ENCODE assay signal across 34 cellular contexts in genomic region chr1:61376151-61376550, GRCh38.
A peak's percentile ranks its signal among the peaks of the same experiment; 100 is the strongest.
DNase-seq lines count a peak whose midpoint lies in the region; ATAC-seq and TF ChIP-seq lines count a peak whose summit lies in the region.
"Had no signal": no experiment of that assay in that cellular context is flagged by ENCODE, and none has a peak within 500 bp of the region (broad histone marks: within the 10 kb centered on the region; RNA-seq: fewer than 3 reads in every experiment).

No MANE protein-coding gene starts in this region.

- H3K9me3 Mint-ChIP-seq in mesothelial cell of epicardium (no peaks in the 10 kb centered on the region), nephron (no peaks in the 10 kb centered on the region), WTC11 (no peaks in the 10 kb centered on the region)
- H3K9me3 Mint-ChIP-seq: CD14-positive monocyte; CD4-positive, alpha-beta memory T cell; CD4-positive, alpha-beta T cell; CD8-positive, alpha-beta memory T cell; CD8-positive, alpha-beta T cell had no signal

- no peaks in the 10 kb centered on the region for H3K27me3 Mint-ChIP-seq in mesothelial cell of epicardium (ENCODE audit: low read depth)
- H3K27me3 Mint-ChIP-seq in nephron (ENCODE audit: low read depth) = no peaks in the 10 kb centered on the region
- H3K27me3 Mint-ChIP-seq in WTC11 (ENCODE audit: low read depth) = no peaks in the 10 kb centered on the region
- H3K27me3 Mint-ChIP-seq: B cell; CD4-positive, alpha-beta memory T cell; CD4-positive, alpha-beta T cell; CD8-positive, alpha-beta memory T cell had no signal

- H3K36me3 Mint-ChIP-seq in mesothelial cell of epicardium (peaks cover 2% of the 10 kb centered on the region), nephron (ENCODE audit: low read depth) (peaks cover 4% of the 10 kb centered on the region), WTC11 (no peaks in the 10 kb centered on the region)
- H3K36me3 Mint-ChIP-seq: CD4-positive, CD25-positive, alpha-beta regulatory T cell; CD8-positive, alpha-beta T cell had no signal

- no peaks in the 10 kb centered on the region for H3K36me3 ChIP-seq in left ventricle myocardium inferior
- no peaks in the 10 kb centered on the region for H3K36me3 ChIP-seq in HEK293 (ENCODE audit: control insufficient read depth in 2 of 2, insufficient read depth in 1 of 2, low read length in 2 of 2)
- H3K36me3 ChIP-seq: BE2C; BLaER1; BLaER1 treated with 17β-estradiol and CSF1 and Interleukin-3, amounts not matched to agents 10 nM and 100 nM had no signal

- no peak for TF ChIP-seq CTCF in left ventricle myocardium inferior (IDR thresholded peaks at IDR 0.05; ENCODE audit: borderline replicate concordance)
- no peak for TF ChIP-seq CTCF in HEK293 (tag by site-specific recombination; IDR thresholded peaks at IDR 0.05)
- no peak for TF ChIP-seq CTCF in mesothelial cell of epicardium (IDR thresholded peaks at IDR 0.05; ENCODE audit: unreplicated experiment)
- no peak for TF ChIP-seq CTCF in nephron (IDR thresholded peaks at IDR 0.05; ENCODE audit: unreplicated experiment in 3 of 3)
- TF ChIP-seq CTCF in WTC11 (IDR thresholded peaks at IDR 0.05) = no peak

- H3K27ac ChIP-seq in left ventricle myocardium inferior (replicated peaks) (peak overlapping the region; percentile 77), HEK293 (ENCODE audit: extremely low read depth, low read depth, low read length) (no peak overlapping the region)
- H3K27ac ChIP-seq: 22Rv1; A549; BLaER1; BLaER1 treated with 17β-estradiol and CSF1 and Interleukin-3, amounts not matched to agents 10 nM and 100 nM; C4-2B had no signal

- DNase-seq in left ventricle myocardium inferior (no peak), left cardiac atrium (no peak), mesothelial cell of epicardium (ENCODE audit: low spot score in 2 of 2, unreplicated experiment in 2 of 2) (no peak), NCI-H446 treated with DMSO at 0.1 percent for 48 hours (lab: John Stamatoyannopoulos, UW) (no peak), WTC11 (ENCODE audit: low spot score) (no peak)
- DNase-seq: 8988T; ACHN; AML-193; BE2C; C1 segment of cervical spinal cord; Caco-2; Calu3; CD4-positive, alpha-beta memory T cell; CD4-positive, alpha-beta T cell; CD4-positive, CD25-positive, alpha-beta regulatory T cell; CD8-positive, alpha-beta memory T cell; CD8-positive, alpha-beta T cell; COR-L47; DMS 273 treated with DMSO at 0.1 percent for 48 hours; DMS153; DMS53; DMS79; DMS79 treated with DMSO at 0.1 percent for 48 hours; DND-41 had no signal

- no peaks in the 10 kb centered on the region for H3K27me3 ChIP-seq in left ventricle myocardium inferior (ENCODE audit: low read depth)
- H3K27me3 ChIP-seq: BE2C; BLaER1; BLaER1 treated with 17β-estradiol and CSF1 and Interleukin-3, amounts not matched to agents 10 nM and 100 nM had no signal

- H3K4me1 Mint-ChIP-seq in mesothelial cell of epicardium = peaks cover 69% of the 10 kb centered on the region
- H3K4me1 Mint-ChIP-seq in nephron = peaks cover 46% of the 10 kb centered on the region
- no peaks in the 10 kb centered on the region for H3K4me1 Mint-ChIP-seq in WTC11
- H3K4me1 Mint-ChIP-seq: B cell; CD4-positive, alpha-beta memory T cell; CD4-positive, CD25-positive, alpha-beta regulatory T cell; CD8-positive, alpha-beta memory T cell had no signal

- ATAC-seq in left cardiac atrium = no peak
- no peak for ATAC-seq in HG03108 (IDR thresholded peaks at IDR 0.05; ENCODE audit: unreplicated experiment)
- no peak for ATAC-seq in WTC11
- ATAC-seq: A549; CD8-positive, alpha-beta T cell had no signal

- CTCF ChIA-PET in HEK293 (lab: Yijun Ruan, JAX) = interaction anchor here (0.7 kb wide), 1 partner anchor 37 kb away, joined by 3 read pairs; no protein-coding TSS in a partner anchor
- CTCF ChIA-PET in WTC11 (lab: Charles Lee) = no interaction called here

- POLR2A ChIA-PET in HEK293 (lab: Yijun Ruan, JAX) = no interaction called here
- POLR2A ChIA-PET in WTC11 (lab: Charles Lee) = no interaction called here

- H3K4me3 ChIP-seq in left ventricle myocardium inferior = no peak overlapping the region
- H3K4me3 ChIP-seq in HEK293 (ENCODE audit: low read depth, low read length) = no peak overlapping the region
- H3K4me3 ChIP-seq: A549; BLaER1; BLaER1 treated with 17β-estradiol and CSF1 and Interleukin-3, amounts not matched to agents 10 nM and 100 nM had no signal

- H3K4me3 Mint-ChIP-seq in mesothelial cell of epicardium (no peak overlapping the region), nephron (no peak overlapping the region), WTC11 (no peak overlapping the region)
- H3K4me3 Mint-ChIP-seq: B cell; CD14-positive monocyte; CD4-positive, alpha-beta memory T cell; CD4-positive, alpha-beta T cell; CD4-positive, CD25-positive, alpha-beta regulatory T cell; CD8-positive, alpha-beta memory T cell; CD8-positive, alpha-beta T cell had no signal

- no peaks in the 10 kb centered on the region for H3K9me3 ChIP-seq in left ventricle myocardium inferior (replicated peaks)
- H3K9me3 ChIP-seq in HEK293 (ENCODE audit: control insufficient read depth, insufficient read depth, low read depth, low read length) = no peaks in the 10 kb centered on the region
- H3K9me3 ChIP-seq: A549; BE2C; BLaER1; BLaER1 treated with 17β-estradiol and CSF1 and Interleukin-3, amounts not matched to agents 10 nM and 100 nM; Caco-2 had no signal

- intact Hi-C loops in left ventricle myocardium inferior (cut with micrococcal nuclease) = no loop called here
- intact Hi-C loops in left cardiac atrium (cut with DNase I) = no loop called here

- H3K4me1 ChIP-seq in left ventricle myocardium inferior = peaks cover 64% of the 10 kb centered on the region
- H3K4me1 ChIP-seq in HEK293 (ENCODE audit: control insufficient read depth, insufficient read depth, low read length) = no peaks in the 10 kb centered on the region
- H3K4me1 ChIP-seq: BE2C; BLaER1; BLaER1 treated with 17β-estradiol and CSF1 and Interleukin-3, amounts not matched to agents 10 nM and 100 nM; Caco-2 had no signal

- H3K27ac Mint-ChIP-seq in mesothelial cell of epicardium = peak overlapping the region; percentile 27
- peak overlapping the region in 2 of 3 experiments; percentile 17 to 21 for H3K27ac Mint-ChIP-seq in nephron
- no peak overlapping the region for H3K27ac Mint-ChIP-seq in WTC11
- H3K27ac Mint-ChIP-seq: B cell; CD14-positive monocyte; CD4-positive, alpha-beta memory T cell; CD4-positive, alpha-beta T cell; CD4-positive, CD25-positive, alpha-beta regulatory T cell; CD8-positive, alpha-beta memory T cell; CD8-positive, alpha-beta T cell had no signal

TF ChIP-seq in HEK293, 187 proteins besides CTCF, POLR2A, EP300 and RAD21:
- TF ChIP-seq ZNF561 (tag by site-specific recombination; IDR thresholded peaks at IDR 0.05; ENCODE audit: borderline replicate concordance) (no peak), ZIC2 (tag by site-specific recombination; IDR thresholded peaks at IDR 0.05) (no peak), SCRT1 (tag by site-specific recombination; IDR thresholded peaks at IDR 0.05; ENCODE audit: borderline replicate concordance) (peak; percentile 61; the same call in 1 of the 2 replicates), ZNF19 (tag by site-specific recombination; IDR thresholded peaks at IDR 0.05; ENCODE audit: low read depth) (no peak), ZNF121 (tag by site-specific recombination; IDR thresholded peaks at IDR 0.05) (no peak), SCRT2 (tag by site-specific recombination; IDR thresholded peaks at IDR 0.05) (0 out of 2 replicates have a peak, but pooled peaks have one; percentile 55), ZNF660 (tag by site-specific recombination; IDR thresholded peaks at IDR 0.05) (no peak), ZNF26 (tag by site-specific recombination; IDR thresholded peaks at IDR 0.05) (no peak)

TF ChIP-seq in WTC11, 78 proteins besides CTCF, POLR2A, EP300 and RAD21 (continues in another document):
- TF ChIP-seq ZBTB21 (CRISPR knock-in tag; IDR thresholded peaks at IDR 0.05; ENCODE audit: borderline replicate concordance) (no peak), FOXP1 (CRISPR knock-in tag; IDR thresholded peaks at IDR 0.05; ENCODE audit: borderline replicate concordance) (no peak), ZNF138 (CRISPR knock-in tag; conservative IDR thresholded peaks at IDR 0.05) (no peak), ATF6 (CRISPR knock-in tag; IDR thresholded peaks at IDR 0.05) (no peak), PRRX2 (CRISPR knock-in tag; IDR thresholded peaks at IDR 0.05) (no peak), ZNF121 (CRISPR knock-in tag; IDR thresholded peaks at IDR 0.05) (no peak), STAT6 (CRISPR knock-in tag; conservative IDR thresholded peaks at IDR 0.05; ENCODE audit: low read depth) (no peak), NFATC4 (CRISPR knock-in tag; IDR thresholded peaks at IDR 0.05) (no peak)
